16 cellular contexts compared by ENCODE assay signal in the genomic region with DNA sequence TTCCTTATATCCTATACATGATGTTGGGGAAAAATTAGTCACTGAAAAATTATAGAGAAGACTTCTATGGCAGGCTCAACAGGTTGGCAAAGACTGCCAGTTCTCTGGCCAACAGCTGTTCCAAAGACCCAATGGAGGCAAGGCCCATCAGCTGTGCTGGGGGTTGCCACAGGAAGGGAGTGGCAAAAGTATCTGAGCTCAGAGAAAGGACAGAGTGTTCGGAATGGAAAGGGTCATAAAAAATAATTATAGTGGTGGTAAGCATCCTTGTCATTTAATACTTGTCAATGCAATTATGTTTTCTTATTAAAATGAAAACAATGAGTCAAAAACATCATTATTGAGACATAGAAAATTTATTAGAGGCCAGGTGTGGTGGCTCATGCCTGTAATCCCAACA. TPM values are rescaled to one million over a fixed set of nuclear protein-coding genes. Genes with fewer than 3 reads are reported as not detected.
DNase-seq lines count a peak whose midpoint lies in the region; ATAC-seq and TF ChIP-seq lines count a peak whose summit lies in the region.
"Had no signal": no experiment of that assay in that cellular context is flagged by ENCODE, and none has a peak within 500 bp of the region (broad histone marks: within the 10 kb centered on the region; RNA-seq: fewer than 3 reads in every experiment).

No MANE protein-coding gene starts in this region.

- no peak for TF ChIP-seq CTCF in endothelial cell (IDR thresholded peaks at IDR 0.05; ENCODE audit: unreplicated experiment)

- peaks cover 18% of the 10 kb centered on the region for H3K36me3 Mint-ChIP-seq in activated naive CD4-positive, alpha-beta T cell treated with anti-CD3 and anti-CD28 coated beads, Interleukin-2, amount 50 U/mL, for 24 hours
- peaks cover 34% of the 10 kb centered on the region for H3K36me3 Mint-ChIP-seq in endothelial cell (ENCODE audit: low read depth, unreplicated experiment)

- no peaks in the 10 kb centered on the region for H3K9me3 Mint-ChIP-seq in activated naive CD4-positive, alpha-beta T cell treated with anti-CD3 and anti-CD28 coated beads, Interleukin-2, amount 50 U/mL, for 24 hours
- H3K9me3 Mint-ChIP-seq in endothelial cell (ENCODE audit: unreplicated experiment): no peaks in the 10 kb centered on the region
- peaks cover 14 to 23% of the 10 kb centered on the region in 2 donors for H3K9me3 Mint-ChIP-seq in stimulated activated naive CD8-positive, alpha-beta T cell treated with anti-CD3 and anti-CD28 coated beads, Interleukin-15, amount 100 ng/mL, for 72 hours

- H3K4me1 Mint-ChIP-seq in activated naive CD4-positive, alpha-beta T cell treated with anti-CD3 and anti-CD28 coated beads, Interleukin-2, amount 50 U/mL, for 24 hours: peaks cover 46% of the 10 kb centered on the region
- H3K4me1 Mint-ChIP-seq in endothelial cell (ENCODE audit: unreplicated experiment): peaks cover 14% of the 10 kb centered on the region
- peaks cover 34% of the 10 kb centered on the region for H3K4me1 Mint-ChIP-seq in stimulated activated naive CD8-positive, alpha-beta T cell treated with anti-CD3 and anti-CD28 coated beads, Interleukin-15, amount 100 ng/mL, for 72 hours

- no peak for DNase-seq in activated naive CD4-positive, alpha-beta T cell treated with Interleukin-2 at 50 U/mL for 16 hours
- peak; percentile 56 for DNase-seq in SW480 (ENCODE audit: low spot score)
- DNase-seq in endothelial cell (ENCODE audit: low spot score): no peak
- DNase-seq in stimulated activated naive CD8-positive, alpha-beta T cell treated with anti-CD3 and anti-CD28 coated beads, Interleukin-15, amount 100 ng/mL, for 72 hours: no peak
- DNase-seq in left colon: no peak
- DNase-seq: activated CD4-positive, CD25-positive, alpha-beta regulatory T cell treated with anti-CD3 and anti-CD28 coated beads, Interleukin-2, amount 50 U/mL, for 72 hours; GM23248; Karpas-422 had no signal

- no peaks in the 10 kb centered on the region for H3K27me3 Mint-ChIP-seq in activated naive CD4-positive, alpha-beta T cell treated with anti-CD3 and anti-CD28 coated beads, Interleukin-2, amount 50 U/mL, for 24 hours
- H3K27me3 Mint-ChIP-seq in endothelial cell (ENCODE audit: unreplicated experiment): peaks cover 9% of the 10 kb centered on the region
- H3K27me3 Mint-ChIP-seq in stimulated activated naive CD8-positive, alpha-beta T cell treated with anti-CD3 and anti-CD28 coated beads, Interleukin-15, amount 100 ng/mL, for 72 hours: no peaks in the 10 kb centered on the region
- H3K27me3 Mint-ChIP-seq: memory B cell had no signal

- H3K4me3 Mint-ChIP-seq in activated naive CD4-positive, alpha-beta T cell treated with anti-CD3 and anti-CD28 coated beads, Interleukin-2, amount 50 U/mL, for 24 hours: peak overlapping the region; percentile 9
- peak overlapping the region; percentile 82 for H3K4me3 Mint-ChIP-seq in endothelial cell (ENCODE audit: unreplicated experiment)
- H3K4me3 Mint-ChIP-seq in stimulated activated naive CD8-positive, alpha-beta T cell treated with anti-CD3 and anti-CD28 coated beads, Interleukin-15, amount 100 ng/mL, for 72 hours: no peak overlapping the region
- H3K4me3 Mint-ChIP-seq: memory B cell had no signal

- H3K27ac Mint-ChIP-seq in activated naive CD4-positive, alpha-beta T cell treated with anti-CD3 and anti-CD28 coated beads, Interleukin-2, amount 50 U/mL, for 24 hours: peak overlapping the region; percentile 93
- H3K27ac Mint-ChIP-seq in endothelial cell (ENCODE audit: unreplicated experiment): no peak overlapping the region
- peak overlapping the region; percentile 93 to 94 for H3K27ac Mint-ChIP-seq in stimulated activated naive CD8-positive, alpha-beta T cell treated with anti-CD3 and anti-CD28 coated beads, Interleukin-15, amount 100 ng/mL, for 72 hours
- H3K27ac Mint-ChIP-seq: memory B cell had no signal

- intact Hi-C loops in left colon (cut with DNase I, micrococcal nuclease): no loop called here

- no peak for ATAC-seq in stimulated activated naive CD8-positive, alpha-beta T cell treated with anti-CD3 and anti-CD28 coated beads, Interleukin-15, amount 100 ng/mL, for 72 hours
- ATAC-seq in HG02678 (IDR thresholded peaks at IDR 0.05; ENCODE audit: unreplicated experiment) (no peak), left colon (no peak), GM19035 (IDR thresholded peaks at IDR 0.05; ENCODE audit: unreplicated experiment) (no peak)
- ATAC-seq: SK-N-SH treated with all-trans-retinoic acid at 6 μM for 48 hours had no signal

RNA-seq across cellular contexts. Expression of a gene that starts 36.1 kb away (rescaled TPM):
- total RNA-seq in endothelial cell (ENCODE audit: unreplicated experiment) (17.2 TPM), left colon (10 to 100 TPM; 15.4 to 16.5 TPM)

RNA-seq across cellular contexts. Expression of a gene that starts 36.1 kb away (rescaled TPM):
- total RNA-seq in endothelial cell (ENCODE audit: unreplicated experiment) (6.9 TPM), left colon (1 to 10 TPM; 6.6 to 6.8 TPM)

RNA-seq across cellular contexts. Expression of a gene that starts 39.0 kb away (rescaled TPM):
- not detected for total RNA-seq in endothelial cell (ENCODE audit: unreplicated experiment)
- total RNA-seq in left colon: not detected
- total RNA-seq: cerebellum, esophagus muscularis mucosa, GM23248, omental fat pad had no signal

RNA-seq across cellular contexts. Expression of a gene that starts 49.8 kb away (rescaled TPM):
- total RNA-seq in endothelial cell (ENCODE audit: unreplicated experiment): 6.1 TPM
- 10 to 100 TPM in 1 of 2 donors, 1 to 10 TPM in 1; 5.5 to 10.9 TPM for total RNA-seq in left colon

RNA-seq across cellular contexts. Expression of a gene that starts 52.1 kb away (rescaled TPM):
- total RNA-seq in endothelial cell (ENCODE audit: unreplicated experiment) (not detected), left colon (not detected)
- total RNA-seq: cerebellum, esophagus muscularis mucosa, GM23248, omental fat pad had no signal

Comparison
In these comparisons a context has a peak if more than half of its experiments do, and no peak if none do; other contexts are left out.
1. H3K4me3 Mint-ChIP-seq: peak in activated naive CD4-positive, alpha-beta T cell treated with anti-CD3 and anti-CD28 coated beads, Interleukin-2, amount 50 U/mL, for 24 hours (single experiment) and endothelial cell (single experiment); none in stimulated activated naive CD8-positive, alpha-beta T cell treated with anti-CD3 and anti-CD28 coated beads, Interleukin-15, amount 100 ng/mL, for 72 hours (0 of 2).